ENCODE assay signal across 8 cellular contexts in genomic region chr18:62715439-62715792, GRCh38. TPM values are rescaled to one million over a fixed set of nuclear protein-coding genes. Genes with fewer than 3 reads are reported as not detected.
DNase-seq lines count a peak whose midpoint lies in the region; ATAC-seq, FAIRE-seq and TF ChIP-seq lines count a peak whose summit lies in the region.

PHLPP1 (plus strand) TSS chr18:62715541; CDS start chr18:62715684, 143 bp downstream.

- DNase-seq in Panc1 (ENCODE audit: low read depth, low spot score) (no peak), pancreas (no peak), H4 (ENCODE audit: low spot score) (no peak), COLO829 (ENCODE audit: low spot score) (no peak), foreskin melanocyte (no peak)

- 1% methylated on average over 38 to 51 of the region's 51 CpGs for WGBS in esophagus, 2 donors
- 0 to 1% methylated on average over 23 to 51 of the region's 51 CpGs for WGBS in pancreas, 2 donors

- peak within 1 kb of the TSS; percentile 83 for H3K4me3 ChIP-seq in HEK293 (ENCODE audit: low read depth, low read length)
- peak within 1 kb of the TSS; percentile 55 to 59 for H3K4me3 ChIP-seq in Panc1 (ENCODE audit: low read depth in 2 of 2, low read length in 2 of 2)
- peak within 1 kb of the TSS; percentile 71 to 90 for H3K4me3 ChIP-seq in esophagus (ENCODE audit: low read depth in 1 of 2, low read length in 2 of 2)
- peak within 1 kb of the TSS; percentile 48 to 83 (median 74) for H3K4me3 ChIP-seq in pancreas

- in situ Hi-C loops in Panc1 (cut with HindIII; ENCODE audit: low pct_unique_long_range_greater_than_20kb, low sequenced_read_pairs), result no loop called here

- POLR2A ChIA-PET in HEK293 (lab: Yijun Ruan, JAX), result interaction anchor here (0.6 to 2.2 kb wide), 8 partner anchors 12 to 321 kb away, joined by 3 to 6 read pairs (median 4); no protein-coding TSS in a partner anchor
- POLR2A ChIA-PET in Panc1 (lab: Charles Lee), result interaction anchor here (0.6 kb wide), 1 partner anchor 68 kb away, joined by 7 read pairs; no protein-coding TSS in a partner anchor

- H3K4me1 ChIP-seq in HEK293 (ENCODE audit: control insufficient read depth, insufficient read depth, low read length) (peaks cover 21% of the 10 kb centered on the region), Panc1 (ENCODE audit: control insufficient read depth, insufficient read depth, low read length) (peaks cover 6% of the 10 kb centered on the region; the same call in 1 of the 2 replicates), esophagus (ENCODE audit: control insufficient read depth in 2 of 2, insufficient read depth in 2 of 2, low read length in 1 of 2) (no peaks in the 10 kb centered on the region), pancreas (peaks cover 10 to 20% (median 16%) of the 10 kb centered on the region in 3 donors)

- H3K9me3 ChIP-seq in HEK293 (ENCODE audit: control insufficient read depth, insufficient read depth, low read depth, low read length) (no peaks in the 10 kb centered on the region), Panc1 (ENCODE audit: control insufficient read depth, insufficient read depth, low read depth, low read length) (no peaks in the 10 kb centered on the region), esophagus (ENCODE audit: control insufficient read depth in 2 of 2, insufficient read depth in 1 of 2, low read depth in 1 of 2, low read length in 1 of 2) (no peaks in the 10 kb centered on the region), pancreas (no peaks in the 10 kb centered on the region)

- TF ChIP-seq CTCF in HEK293 (tag by site-specific recombination; IDR thresholded peaks at IDR 0.05) (no peak), Panc1 (IDR thresholded peaks at IDR 0.05) (no peak), pancreas (IDR thresholded peaks at IDR 0.05) (no peak)

- H3K36me3 ChIP-seq in HEK293 (ENCODE audit: control insufficient read depth in 2 of 2, insufficient read depth in 1 of 2, low read length in 2 of 2), result no peaks in the 10 kb centered on the region
- H3K36me3 ChIP-seq in Panc1 (ENCODE audit: control insufficient read depth, insufficient read depth, low read length), result no peaks in the 10 kb centered on the region
- H3K36me3 ChIP-seq in esophagus (ENCODE audit: control insufficient read depth in 2 of 2, insufficient read depth in 2 of 2, low read length in 1 of 2), result no peaks in the 10 kb centered on the region
- H3K36me3 ChIP-seq in pancreas, result no peaks in the 10 kb centered on the region

- no peaks in the 10 kb centered on the region for H3K27me3 ChIP-seq in Panc1 (ENCODE audit: control insufficient read depth, insufficient read depth, low read length)
- no peaks in the 10 kb centered on the region for H3K27me3 ChIP-seq in esophagus (ENCODE audit: control insufficient read depth in 1 of 2, insufficient read depth in 2 of 2, low read length in 2 of 2)
- H3K27me3 ChIP-seq in pancreas, result no peaks in the 10 kb centered on the region

- CTCF ChIA-PET in HEK293 (lab: Yijun Ruan, JAX), result interaction anchor here (0.5 to 3.2 kb wide), 22 partner anchors 11 to 723 kb away, joined by 3 to 26 read pairs (median 4); no protein-coding TSS in a partner anchor
- CTCF ChIA-PET in Panc1 (lab: Charles Lee), result interaction anchor here (0.6 to 1.1 kb wide), 6 partner anchors 24 to 536 kb away, joined by 3 to 6 read pairs (median 4); no protein-coding TSS in a partner anchor

- ATAC-seq in GM18511 (IDR thresholded peaks at IDR 0.05; ENCODE audit: unreplicated experiment), result peak; percentile 26
- ATAC-seq in Panc1, result no peak; the same call in 1 of the 2 replicates
- ATAC-seq in pancreas, result peak in 1 of 4 donors; percentile 1

- H3K27ac ChIP-seq in HEK293 (ENCODE audit: extremely low read depth, low read depth, low read length) (peak within 1 kb of the TSS; percentile 99), Panc1 (ENCODE audit: low read length) (peak within 1 kb of the TSS; percentile 83), esophagus (ENCODE audit: low read depth in 2 of 2, low read length in 1 of 2) (peak within 1 kb of the TSS; percentile 97 to 99), pancreas (peak within 1 kb of the TSS; percentile 87 to 95 (median 90))

- intact Hi-C loops in Panc1 (cut with micrococcal nuclease; ENCODE audit: unreplicated experiment) (loop anchor here (1.0 to 5.0 kb wide), 3 partner anchors 87 to 267 kb away; no protein-coding TSS in a partner anchor), pancreas (cut with DNase I) (no loop called here)

- FAIRE-seq in pancreas (lab: Jason Lieb, UNC), result no peak

- no TSS peak for BruUV-seq in Panc1 (replicated peaks; lab: Mats Ljungman, UMichigan)

TF ChIP-seq in HEK293, 187 proteins besides CTCF, POLR2A, EP300 and RAD21 (continues in another document):
- peak; percentile 46; the same call in 1 of the 2 replicates for TF ChIP-seq ZFHX2 (tag by site-specific recombination; conservative IDR thresholded peaks at IDR 0.05)
- no peak for TF ChIP-seq ZNF239 (tag by site-specific recombination; IDR thresholded peaks at IDR 0.05)
- no peak for TF ChIP-seq ZNF473 (tag by site-specific recombination; IDR thresholded peaks at IDR 0.05)
- no peak for TF ChIP-seq KLF7 (tag by site-specific recombination; IDR thresholded peaks at IDR 0.05; ENCODE audit: borderline replicate concordance)
- peak; percentile 66 for TF ChIP-seq ZBTB8A (tag by site-specific recombination; IDR thresholded peaks at IDR 0.05)
- TF ChIP-seq KLF9 (tag by site-specific recombination; IDR thresholded peaks at IDR 0.05; ENCODE audit: low read depth), result peak; percentile 59
- no peak for TF ChIP-seq ZNF214 (tag by site-specific recombination; IDR thresholded peaks at IDR 0.05; ENCODE audit: borderline replicate concordance)
- 0 out of 2 replicates have a peak, but pooled peaks have one; percentile 45 for TF ChIP-seq YY1 (tag by site-specific recombination; IDR thresholded peaks at IDR 0.05)
- TF ChIP-seq INSM2 (tag by site-specific recombination; IDR thresholded peaks at IDR 0.05), result peak; percentile 87
- peak; percentile 76; the same call in 1 of the 2 replicates for TF ChIP-seq ZNF341 (tag by site-specific recombination; IDR thresholded peaks at IDR 0.05; ENCODE audit: low read depth)
- TF ChIP-seq ZBTB6 (tag by site-specific recombination; IDR thresholded peaks at IDR 0.05), result 0 out of 2 replicates have a peak, but pooled peaks have one; percentile 15
- TF ChIP-seq, protein P1, sequence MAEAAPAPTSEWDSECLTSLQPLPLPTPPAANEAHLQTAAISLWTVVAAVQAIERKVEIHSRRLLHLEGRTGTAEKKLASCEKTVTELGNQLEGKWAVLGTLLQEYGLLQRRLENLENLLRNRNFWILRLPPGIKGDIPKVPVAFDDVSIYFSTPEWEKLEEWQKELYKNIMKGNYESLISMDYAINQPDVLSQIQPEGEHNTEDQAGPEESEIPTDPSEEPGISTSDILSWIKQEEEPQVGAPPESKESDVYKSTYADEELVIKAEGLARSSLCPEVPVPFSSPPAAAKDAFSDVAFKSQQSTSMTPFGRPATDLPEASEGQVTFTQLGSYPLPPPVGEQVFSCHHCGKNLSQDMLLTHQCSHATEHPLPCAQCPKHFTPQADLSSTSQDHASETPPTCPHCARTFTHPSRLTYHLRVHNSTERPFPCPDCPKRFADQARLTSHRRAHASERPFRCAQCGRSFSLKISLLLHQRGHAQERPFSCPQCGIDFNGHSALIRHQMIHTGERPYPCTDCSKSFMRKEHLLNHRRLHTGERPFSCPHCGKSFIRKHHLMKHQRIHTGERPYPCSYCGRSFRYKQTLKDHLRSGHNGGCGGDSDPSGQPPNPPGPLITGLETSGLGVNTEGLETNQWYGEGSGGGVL (tag by site-specific recombination; IDR thresholded peaks at IDR 0.05), result peak; percentile 88
- peak; percentile 9; the same call in 1 of the 2 replicates for TF ChIP-seq ZNF596 (tag by site-specific recombination; IDR thresholded peaks at IDR 0.05)
- TF ChIP-seq, protein P2, sequence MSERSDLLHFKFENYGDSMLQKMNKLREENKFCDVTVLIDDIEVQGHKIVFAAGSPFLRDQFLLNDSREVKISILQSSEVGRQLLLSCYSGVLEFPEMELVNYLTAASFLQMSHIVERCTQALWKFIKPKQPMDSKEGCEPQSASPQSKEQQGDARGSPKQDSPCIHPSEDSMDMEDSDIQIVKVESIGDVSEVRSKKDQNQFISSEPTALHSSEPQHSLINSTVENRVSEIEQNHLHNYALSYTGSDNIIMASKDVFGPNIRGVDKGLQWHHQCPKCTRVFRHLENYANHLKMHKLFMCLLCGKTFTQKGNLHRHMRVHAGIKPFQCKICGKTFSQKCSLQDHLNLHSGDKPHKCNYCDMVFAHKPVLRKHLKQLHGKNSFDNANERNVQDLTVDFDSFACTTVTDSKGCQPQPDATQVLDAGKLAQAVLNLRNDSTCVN (tag by site-specific recombination; optimal IDR thresholded peaks at IDR 0.05), result peak; percentile 66

RNA-seq across cellular contexts. Expression of gene PHLPP1, which starts in this region (rescaled TPM):
- total RNA-seq in Panc1 (2021; ENCODE audit: unreplicated experiment) (6.3 TPM), pancreas (10 to 100 TPM in 3 of 6 donors, 1 to 10 TPM in 3; 7.5 to 14.7 (median 9.9) TPM)
- 3.1 TPM for polyA plus RNA-seq in Panc1 (2012; ENCODE audit: insufficient read length)
- polyA plus RNA-seq in esophagus (1 to 10 TPM; 4.3 to 4.5 TPM), pancreas (1 to 10 TPM; 2.9 to 4.0 TPM)
- total RNA-seq in H4 (2014; rRNA removed; shearing (Covaris generic)), result 3.7 and 5.6 TPM in 2 replicates
